8 cellular contexts compared by ENCODE assay signal in the genomic region with DNA sequence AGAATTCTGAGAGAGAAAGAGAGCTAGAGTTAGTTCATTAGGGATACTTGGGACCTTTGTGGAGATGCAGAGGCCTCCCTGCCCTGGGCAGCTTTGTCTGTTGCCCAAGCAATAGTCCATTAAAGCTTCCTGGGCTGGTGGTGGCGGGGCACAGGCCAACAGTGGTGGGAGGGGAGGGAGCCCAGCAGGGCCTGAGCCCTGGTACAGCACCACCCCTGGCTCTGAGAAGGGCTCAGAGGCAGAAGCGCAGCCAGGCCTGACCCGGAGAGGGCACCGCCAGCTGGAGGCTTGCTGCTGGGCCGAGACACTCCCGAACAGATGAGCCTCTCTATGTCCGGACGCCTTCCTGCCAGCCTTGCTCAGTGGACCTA.
A peak's percentile ranks its signal among the peaks of the same experiment; 100 is the strongest.
DNase-seq lines count a peak whose midpoint lies in the region; ATAC-seq, FAIRE-seq and TF ChIP-seq lines count a peak whose summit lies in the region.

No MANE protein-coding gene starts in this region.

- H3K27me3 Mint-ChIP-seq in glutamatergic neuron (ENCODE audit: unreplicated experiment): peaks cover 3% of the 10 kb centered on the region

- peaks cover 0 to 13% (median 7%) of the 10 kb centered on the region in 4 donors for H3K4me1 ChIP-seq in liver (ENCODE audit: control insufficient read depth in 4 of 4, insufficient read depth in 4 of 4, low read length in 3 of 4)
- peaks cover 9% of the 10 kb centered on the region; the same call in 1 of the 2 replicates for H3K4me1 ChIP-seq in HepG2 (ENCODE audit: insufficient read depth, low read length)
- peaks cover 28 to 29% of the 10 kb centered on the region in 2 donors for H3K4me1 ChIP-seq in neuronal stem cell (ENCODE audit: control insufficient read depth in 2 of 2, insufficient read depth in 1 of 2, low read depth in 1 of 2, low read length in 2 of 2)
- peaks cover 24% of the 10 kb centered on the region for H3K4me1 ChIP-seq in vagina

- H3K27ac ChIP-seq in liver (ENCODE audit: low read depth in 1 of 2, low read length in 2 of 2): peak overlapping the region; percentile 29 to 50
- H3K27ac ChIP-seq in HepG2 (ENCODE audit: extremely low read length, insufficient read depth, low read length): no peak overlapping the region
- peak overlapping the region; percentile 79 for H3K27ac ChIP-seq in neuronal stem cell (replicated peaks; ENCODE audit: low read length)
- peak overlapping the region; percentile 74 for H3K27ac ChIP-seq in vagina
- H3K27ac ChIP-seq in WERI-Rb-1: no peak overlapping the region

- intact Hi-C loops in HepG2 (cut with micrococcal nuclease; ENCODE audit: unreplicated experiment): no loop called here
- intact Hi-C loops in head of caudate nucleus (cut with DNase I): no loop called here
- intact Hi-C loops in vagina (cut with DNase I): no loop called here

- H3K18ac ChIP-seq in neuronal stem cell (ENCODE audit: low read length): peak overlapping the region; percentile 84

- BruUV-seq in HepG2 (replicated peaks; lab: Mats Ljungman, UMichigan): no TSS peak

- peak overlapping the region; percentile 49 for H2BK15ac ChIP-seq in neuronal stem cell (ENCODE audit: low read length)

- no peak overlapping the region for H4K91ac ChIP-seq in neuronal stem cell (ENCODE audit: low read depth, low read length, poor library complexity)

- no peak overlapping the region for H4K8ac ChIP-seq in neuronal stem cell (ENCODE audit: low read depth, low read length)

- no peak overlapping the region for H3K23ac ChIP-seq in neuronal stem cell (ENCODE audit: low read depth, low read length, poor library complexity)

- H2BK120ac ChIP-seq in neuronal stem cell (ENCODE audit: low read depth, low read length): peak overlapping the region; percentile 99

- H3K79me2 ChIP-seq in HepG2 (ENCODE audit: insufficient read depth, low read length): no peaks in the 10 kb centered on the region

- H3K14ac ChIP-seq in neuronal stem cell (ENCODE audit: low read length): no peak overlapping the region

- H3K9me3 Mint-ChIP-seq in glutamatergic neuron (ENCODE audit: unreplicated experiment): no peaks in the 10 kb centered on the region

- H3K9ac ChIP-seq in liver (ENCODE audit: low read depth in 1 of 2, low read length in 2 of 2) (no peak overlapping the region), HepG2 (ENCODE audit: insufficient read depth, low read depth, low read length) (no peak overlapping the region), neuronal stem cell (ENCODE audit: low read depth, low read length, poor library complexity) (peak overlapping the region; percentile 70)

- POLR2A ChIA-PET in HepG2 (lab: Yijun Ruan, JAX): no interaction called here

- in situ Hi-C loops in HepG2 (cut with HindIII; ENCODE audit: extremely low pct_ligation_motif_present, low pct_unique_long_range_greater_than_20kb): no loop called here

- TF ChIP-seq CTCF in liver (IDR thresholded peaks at IDR 0.05; ENCODE audit: low read depth, low read length, missing input control) (no peak), HepG2 (CRISPR knock-in tag; IDR thresholded peaks at IDR 0.05) (no peak), vagina (IDR thresholded peaks at IDR 0.05) (no peak), WERI-Rb-1 (IDR thresholded peaks at IDR 0.05; ENCODE audit: low read depth, low read length) (no peak), glutamatergic neuron (IDR thresholded peaks at IDR 0.05; ENCODE audit: partially characterized antibody, unreplicated experiment) (no peak)

- H2AFZ ChIP-seq in HepG2 (ENCODE audit: low read length): no peak overlapping the region
- H2AFZ ChIP-seq in neuronal stem cell (ENCODE audit: low read length): peak overlapping the region; percentile 92

- H4K20me1 ChIP-seq in HepG2 (ENCODE audit: insufficient read depth, low read length): no peaks in the 10 kb centered on the region

- TF ChIP-seq EP300 in HepG2 (IDR thresholded peaks at IDR 0.05; ENCODE audit: low read depth in 2 of 2, low read length in 2 of 2): no peak
- no peak for TF ChIP-seq EP300 in HepG2 (CRISPR knock-in tag; IDR thresholded peaks at IDR 0.05; ENCODE audit: borderline replicate concordance)

- H3K27me3 ChIP-seq in liver (ENCODE audit: control insufficient read depth in 4 of 4, insufficient read depth in 4 of 4, low read length in 3 of 4) (no peaks in the 10 kb centered on the region), HepG2 (ENCODE audit: control insufficient read depth in 1 of 2, insufficient read depth in 2 of 2, low read length in 2 of 2) (no peaks in the 10 kb centered on the region), neuronal stem cell (ENCODE audit: control insufficient read depth in 3 of 3, insufficient read depth in 3 of 3, low read depth in 1 of 3, low read length in 3 of 3) (peaks cover 0 to 15% (median 0%) of the 10 kb centered on the region in 3 experiments), vagina (no peaks in the 10 kb centered on the region), WERI-Rb-1 (ENCODE audit: insufficient read depth, low read depth, severe bottlenecking) (peaks cover 13% of the 10 kb centered on the region)

- 73% methylated on average over 8 of the region's 8 CpGs for WGBS in liver
- no CpG with 5 or more reads among the region's 8 CpGs for WGBS in HepG2 (ENCODE audit: low lambda C conversion rate)
- no CpG with 5 or more reads among the region's 8 CpGs for WGBS in neuronal stem cell (ENCODE audit: extremely low coverage in 2 of 2, insufficient read length in 2 of 2, insufficient replicate concordance in 1 of 2), 2 donors

- FAIRE-seq in HepG2 (lab: Jason Lieb, UNC): no peak

- peak overlapping the region; percentile 88 for H2BK5ac ChIP-seq in neuronal stem cell (ENCODE audit: low read length)

- no peak for DNase-seq in HepG2 (ENCODE audit: low spot score)
- peak in 41 of 42 donors; percentile 12 to 67 (median 36) for DNase-seq in head of caudate nucleus
- no peak for DNase-seq in neuronal stem cell (ENCODE audit: low spot score)
- no peak for DNase-seq in vagina (ENCODE audit: extremely low spot score in 2 of 2)
- no peak for DNase-seq in WERI-Rb-1
- no peak for DNase-seq in glutamatergic neuron

- peak overlapping the region; percentile 53 for H3K4ac ChIP-seq in neuronal stem cell (ENCODE audit: low read length)

- H3K4me3 Mint-ChIP-seq in glutamatergic neuron (ENCODE audit: unreplicated experiment): no peak overlapping the region

- H2AK5ac ChIP-seq in neuronal stem cell (ENCODE audit: low read depth, low read length): peak overlapping the region; percentile 94

- TF ChIP-seq RAD21 in liver (IDR thresholded peaks at IDR 0.05) (no peak), HepG2 (CRISPR knock-in tag; IDR thresholded peaks at IDR 0.05) (no peak)

- no peak overlapping the region for H3K4me2 ChIP-seq in HepG2 (ENCODE audit: low read depth, low read length)
- no peak overlapping the region for H3K4me2 ChIP-seq in neuronal stem cell (ENCODE audit: insufficient read depth, low read length, poor library complexity, severe bottlenecking)

- CTCF ChIA-PET in HepG2 (lab: Yijun Ruan, JAX; ENCODE audit: low intra/inter-chr PET ratio, low total read pairs): no interaction called here

- H3K9me3 ChIP-seq in liver (ENCODE audit: control insufficient read depth in 4 of 4, low read length in 3 of 4): no peaks in the 10 kb centered on the region
- no peaks in the 10 kb centered on the region for H3K9me3 ChIP-seq in HepG2 (ENCODE audit: low read length)
- no peaks in the 10 kb centered on the region for H3K9me3 ChIP-seq in neuronal stem cell (replicated peaks in 1 of 2; ENCODE audit: control insufficient read depth in 2 of 2, insufficient read depth in 1 of 2, low read depth in 1 of 2, low read length in 2 of 2)
- no peaks in the 10 kb centered on the region for H3K9me3 ChIP-seq in vagina
- H3K9me3 ChIP-seq in WERI-Rb-1 (ENCODE audit: severe bottlenecking): no peaks in the 10 kb centered on the region

- no peak for TF ChIP-seq POLR2A in HepG2 (IDR thresholded peaks at IDR 0.05; ENCODE audit: insufficient read depth in 1 of 2, low read depth in 2 of 2, low read length in 2 of 2)
- no peak for TF ChIP-seq POLR2A in vagina (IDR thresholded peaks at IDR 0.05)

- no peaks in the 10 kb centered on the region for H3K36me3 Mint-ChIP-seq in glutamatergic neuron (ENCODE audit: unreplicated experiment)

- H3K4me1 Mint-ChIP-seq in glutamatergic neuron (ENCODE audit: low read depth, unreplicated experiment): no peaks in the 10 kb centered on the region

- H3K27ac Mint-ChIP-seq in glutamatergic neuron (ENCODE audit: unreplicated experiment): no peak overlapping the region

- H3K36me3 ChIP-seq in liver (ENCODE audit: control insufficient read depth in 4 of 4, insufficient read depth in 3 of 4, low read depth in 1 of 4, low read length in 3 of 4): no peaks in the 10 kb centered on the region
- no peaks in the 10 kb centered on the region for H3K36me3 ChIP-seq in HepG2 (replicated peaks in 1 of 2; ENCODE audit: control insufficient read depth in 1 of 2, insufficient read depth in 2 of 2, low read length in 2 of 2)
- no peaks in the 10 kb centered on the region for H3K36me3 ChIP-seq in neuronal stem cell (replicated peaks in 1 of 2; ENCODE audit: control insufficient read depth in 2 of 2, insufficient read depth in 2 of 2, low read length in 2 of 2)
- H3K36me3 ChIP-seq in vagina: no peaks in the 10 kb centered on the region
- H3K36me3 ChIP-seq in WERI-Rb-1: no peaks in the 10 kb centered on the region

- peak overlapping the region; percentile 73 for H2BK12ac ChIP-seq in neuronal stem cell (ENCODE audit: low read length)

- ATAC-seq in HepG2: no peak
- ATAC-seq in HG02973 (IDR thresholded peaks at IDR 0.05; ENCODE audit: unreplicated experiment): no peak

- no peaks in the 10 kb centered on the region for H3K79me1 ChIP-seq in neuronal stem cell (ENCODE audit: low read depth, low read length)

- no peak overlapping the region for H3K4me3 ChIP-seq in liver (ENCODE audit: low read depth in 1 of 3, low read length in 3 of 3)
- no peak overlapping the region for H3K4me3 ChIP-seq in HepG2 (replicated peaks in 1 of 3; ENCODE audit: insufficient read depth in 1 of 3, low read depth in 2 of 3, low read length in 3 of 3)
- H3K4me3 ChIP-seq in neuronal stem cell (ENCODE audit: low read length in 2 of 2): no peak overlapping the region
- peak overlapping the region; percentile 15 to 20 for H3K4me3 ChIP-seq in vagina
- no peak overlapping the region for H3K4me3 ChIP-seq in WERI-Rb-1 (ENCODE audit: low read depth, low read length)

TF ChIP-seq in liver, 16 proteins besides CTCF, POLR2A, EP300 and RAD21 (continues in another document):
- no peak for TF ChIP-seq FOXA1 (IDR thresholded peaks at IDR 0.05)
- TF ChIP-seq JUND (IDR thresholded peaks at IDR 0.05): no peak
- TF ChIP-seq TAF1 (conservative IDR thresholded peaks at IDR 0.05): no peak
- TF ChIP-seq EGR1 (IDR thresholded peaks at IDR 0.05; ENCODE audit: low read depth in 2 of 2): no peak

TF ChIP-seq in HepG2, 621 proteins besides CTCF, POLR2A, EP300 and RAD21:
- TF ChIP-seq ZNF674 (CRISPR knock-in tag; IDR thresholded peaks at IDR 0.05; ENCODE audit: low read depth) (no peak), BATF2 (CRISPR knock-in tag; IDR thresholded peaks at IDR 0.05) (no peak), ZBTB1 (CRISPR knock-in tag; IDR thresholded peaks at IDR 0.05; ENCODE audit: borderline replicate concordance) (no peak)

Comparison
In these comparisons a context has a peak if more than half of its experiments do, and no peak if none do; other contexts are left out.
1. H3K27ac ChIP-seq: peak in liver (2 of 2), neuronal stem cell (single experiment) and vagina (single experiment); none in HepG2 (single experiment) and WERI-Rb-1 (single experiment).
2. H3K4me3 ChIP-seq: peak in vagina (2 of 2); none in liver (0 of 3), HepG2 (0 of 3), neuronal stem cell (0 of 2) and WERI-Rb-1 (single experiment).
3. DNase-seq: peak in head of caudate nucleus (41 of 42); none in HepG2 (single experiment), neuronal stem cell (single experiment), vagina (0 of 2), WERI-Rb-1 (single experiment) and glutamatergic neuron (single experiment).